8 cellular contexts compared by ENCODE assay signal in the genomic region with DNA sequence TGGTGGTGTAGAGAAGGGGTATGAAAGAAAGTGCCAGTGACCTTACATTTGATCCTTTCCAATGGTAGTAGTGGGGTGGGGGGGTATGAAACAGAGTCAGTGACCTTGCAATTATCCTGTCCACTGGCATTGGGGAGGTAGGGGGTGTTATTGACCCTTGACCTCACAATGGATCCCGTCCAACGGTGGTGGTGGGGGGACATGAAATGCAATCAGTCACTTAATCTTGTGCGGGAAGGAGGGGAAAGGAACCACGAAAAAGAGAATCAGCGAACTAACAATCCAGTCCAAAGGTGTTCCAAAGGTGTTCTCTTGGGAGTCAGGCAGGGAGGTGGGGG. TPM values are rescaled to one million over a fixed set of nuclear protein-coding genes. Genes with fewer than 3 reads are reported as not detected.
DNase-seq lines count a peak whose midpoint lies in the region; ATAC-seq and TF ChIP-seq lines count a peak whose summit lies in the region.

No MANE protein-coding gene starts in this region.

- no peaks in the 10 kb centered on the region for H3K27me3 Mint-ChIP-seq in progenitor cell of endocrine pancreas

- peak overlapping the region; percentile 89 for H3K4me3 Mint-ChIP-seq in progenitor cell of endocrine pancreas (ENCODE audit: low read depth)

- no peak for TF ChIP-seq POLR2A in esophagus squamous epithelium (IDR thresholded peaks at IDR 0.05)

- peaks cover 41% of the 10 kb centered on the region for H3K79me2 ChIP-seq in DND-41 (ENCODE audit: insufficient read depth, low read length)

- H2AFZ ChIP-seq in DND-41 (ENCODE audit: low read depth, low read length), result peak overlapping the region; percentile 87

- peak overlapping the region; percentile 95 for H3K27ac Mint-ChIP-seq in progenitor cell of endocrine pancreas

- no peaks in the 10 kb centered on the region for H3K36me3 Mint-ChIP-seq in progenitor cell of endocrine pancreas (ENCODE audit: insufficient read depth)

- H3K9ac ChIP-seq in DND-41 (ENCODE audit: low read depth, low read length), result peak overlapping the region; percentile 82

- CTCF ChIA-PET in RWPE1 (lab: Yijun Ruan, JAX), result interaction anchor here (0.6 to 1.1 kb wide), 2 partner anchors 38 to 68 kb away, joined by 3 to 7 read pairs; no protein-coding TSS in a partner anchor

- DNase-seq in DND-41 (no peak), RWPE1 (ENCODE audit: low spot score) (no peak), esophagus squamous epithelium (lab: John Stamatoyannopoulos, UW) (no peak), progenitor cell of endocrine pancreas (ENCODE audit: low spot score, unreplicated experiment) (no peak), mucosa of gallbladder (ENCODE audit: low spot score) (no peak), SW480 (ENCODE audit: low spot score) (no peak)

- H3K9me3 ChIP-seq in DND-41 (ENCODE audit: insufficient read depth, low read length, severe bottlenecking) (no peaks in the 10 kb centered on the region), esophagus squamous epithelium (no peaks in the 10 kb centered on the region)

- peak overlapping the region; percentile 82 for H3K27ac ChIP-seq in DND-41 (ENCODE audit: low read length)
- H3K27ac ChIP-seq in RWPE1, result peak overlapping the region; percentile 54
- peak overlapping the region; percentile 80 to 87 (median 85) for H3K27ac ChIP-seq in esophagus squamous epithelium

- H3K27me3 ChIP-seq in DND-41 (ENCODE audit: insufficient read depth, low read length, poor library complexity) (no peaks in the 10 kb centered on the region), esophagus squamous epithelium (no peaks in the 10 kb centered on the region)

- H4K20me1 ChIP-seq in DND-41 (ENCODE audit: insufficient read depth, low read length), result no peaks in the 10 kb centered on the region

- peak overlapping the region; percentile 88 for H3K4me2 ChIP-seq in DND-41 (ENCODE audit: insufficient read depth, low read length)

- H3K9me3 Mint-ChIP-seq in progenitor cell of endocrine pancreas (ENCODE audit: low read depth), result no peaks in the 10 kb centered on the region

- 8 to 24% methylated on average over 2 to 5 of the region's 5 CpGs for WGBS in esophagus squamous epithelium, 2 donors

- H3K4me1 Mint-ChIP-seq in progenitor cell of endocrine pancreas (ENCODE audit: low read depth), result peaks cover 15% of the 10 kb centered on the region

- intact Hi-C loops in esophagus squamous epithelium (cut with DNase I), result no loop called here

- no peak for ATAC-seq in DND-41 (ENCODE audit: insufficient read depth, low read depth)
- ATAC-seq in GM21717 (IDR thresholded peaks at IDR 0.05; ENCODE audit: unreplicated experiment), result no peak
- no peak for ATAC-seq in HG03175 (IDR thresholded peaks at IDR 0.05; ENCODE audit: unreplicated experiment)

- TF ChIP-seq CTCF in DND-41 (IDR thresholded peaks at IDR 0.05; ENCODE audit: borderline replicate concordance, extremely low read depth, low read length, poor library complexity, severe bottlenecking) (no peak), RWPE1 (conservative IDR thresholded peaks at IDR 0.05; ENCODE audit: low read depth) (no peak), esophagus squamous epithelium (IDR thresholded peaks at IDR 0.05) (no peak), progenitor cell of endocrine pancreas (IDR thresholded peaks at IDR 0.05; ENCODE audit: unreplicated experiment) (no peak)

- POLR2A ChIA-PET in RWPE1 (lab: Yijun Ruan, JAX; ENCODE audit: low non-redundant PET), result interaction anchor here (0.6 to 1.0 kb wide), 2 partner anchors 21 to 66 kb away, joined by 3 to 4 read pairs; no protein-coding TSS in a partner anchor

- H3K4me3 ChIP-seq in DND-41 (ENCODE audit: low read depth in 1 of 2, low read length in 2 of 2) (peak overlapping the region; percentile 50 to 80; a peak in 3 of 4 replicates), esophagus squamous epithelium (peak overlapping the region; percentile 68 to 81 (median 68))

- H3K36me3 ChIP-seq in DND-41 (ENCODE audit: insufficient read depth, low read length) (no peaks in the 10 kb centered on the region; the same call in 1 of the 2 replicates), esophagus squamous epithelium (no peaks in the 10 kb centered on the region)

- H3K4me1 ChIP-seq in DND-41 (ENCODE audit: insufficient read depth, low read length) (peaks cover 40% of the 10 kb centered on the region), esophagus squamous epithelium (peaks cover 0 to 38% (median 0%) of the 10 kb centered on the region in 3 donors)

RNA-seq across cellular contexts. Expression of a gene that starts 0.6 kb away (rescaled TPM):
- total RNA-seq in esophagus squamous epithelium (10 to 100 TPM in 2 of 4 donors, 1 to 10 TPM in 2; 5.4 to 20.6 (median 12.8) TPM), progenitor cell of endocrine pancreas (43.7 and 45.4 TPM in 2 replicates), mucosa of gallbladder (14.3 TPM)
